ENCODE assay signal across 28 cellular contexts in the genomic region with DNA sequence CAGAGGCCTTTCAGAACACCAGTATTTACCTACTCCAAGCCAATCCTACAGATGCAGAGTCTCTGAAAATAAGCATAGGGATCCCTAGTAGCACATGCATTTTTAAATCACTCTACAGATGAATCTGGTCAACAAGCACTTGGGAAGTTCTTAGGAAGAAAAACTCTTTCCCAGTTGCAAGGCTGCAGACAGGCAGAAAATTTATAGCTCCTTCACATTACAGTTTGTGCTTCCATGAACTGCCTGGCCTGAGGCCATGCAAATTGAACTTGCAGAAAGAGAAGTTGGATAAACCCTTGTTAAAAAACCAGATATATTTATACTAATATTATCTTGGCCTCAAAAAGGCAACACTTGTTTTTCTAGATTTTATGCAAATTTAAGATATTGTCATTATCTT.
"Had no signal": no experiment of that assay in that cellular context is flagged by ENCODE, and none has a peak within 500 bp of the region (broad histone marks: within the 10 kb centered on the region; RNA-seq: fewer than 3 reads in every experiment).

No MANE protein-coding gene starts in this region.

- H3K9me3 ChIP-seq: mucosa of descending colon, neutrophil, ovary, right atrium auricular region, right lobe of liver, tibial nerve, uterus had no signal

- H3K27ac Mint-ChIP-seq: naive thymus-derived CD4-positive, alpha-beta T cell; natural killer cell treated with Interleukin-12 subunit alpha and Interleukin-12 subunit beta and Interleukin-15 and Interleukin-18, amount 100 ng/mL, for 72 hours; neural progenitor cell; progenitor cell of endocrine pancreas; stimulated activated memory B cell treated with anti-CD40 and anti-IgM and Interleukin-4, amounts not matched to agents 10 μg/mL and 1 μg/mL and 100 μg/mL, for 72 hours; stimulated activated naive CD8-positive, alpha-beta T cell treated with anti-CD3 and anti-CD28 coated beads, Interleukin-15, amount 100 ng/mL, for 72 hours; type B pancreatic cell had no signal

- H3K4me1 ChIP-seq: heart right ventricle, neural progenitor cell, right atrium auricular region, right lobe of liver, tibial nerve, uterus had no signal

- DNase-seq: heart right ventricle; islet precursor cell; midbrain; mucosa of descending colon; naive thymus-derived CD4-positive, alpha-beta T cell; occipital lobe; ovary; right lobe of liver; stimulated activated CD4-positive, alpha-beta T cell treated with anti-CD3 and anti-CD28 coated beads, Interleukin-1b, Interleukin-23, amount 100 ng/mL, for 48 hours; stimulated activated CD4-positive, alpha-beta T cell treated with anti-CD3 and anti-CD28 coated beads, Interleukin-2, amount 100 ng/mL, for 48 hours; stimulated activated CD4-positive, alpha-beta T cell treated with anti-CD3 and anti-CD28 coated beads, Interleukin-4, amount 100 ng/mL, for 4 hours; stimulated activated CD8-positive, alpha-beta memory T cell treated with anti-CD3 and anti-CD28 coated beads, Interleukin-4, amount 100 ng/mL, for 48 hours; stimulated activated naive CD4-positive, alpha-beta T cell treated with Interleukin-2 at 50 U/mL for 16 hours; stimulated activated naive CD8-positive, alpha-beta T cell treated with anti-CD3 and anti-CD28 coated beads, Interleukin-15, amount 100 ng/mL, for 72 hours; substantia nigra; uterus had no signal

- H3K27me3 Mint-ChIP-seq: naive thymus-derived CD4-positive, alpha-beta T cell; natural killer cell treated with Interleukin-12 subunit alpha and Interleukin-12 subunit beta and Interleukin-15 and Interleukin-18, amount 100 ng/mL, for 72 hours; progenitor cell of endocrine pancreas; stimulated activated memory B cell treated with anti-CD40 and anti-IgM and Interleukin-4, amounts not matched to agents 10 μg/mL and 1 μg/mL and 100 μg/mL, for 72 hours; stimulated activated naive CD8-positive, alpha-beta T cell treated with anti-CD3 and anti-CD28 coated beads, Interleukin-15, amount 100 ng/mL, for 72 hours had no signal

- H3K27ac ChIP-seq: heart right ventricle, hepatocyte, neural progenitor cell, neutrophil, ovary, right atrium auricular region, right lobe of liver, tibial nerve, uterus had no signal

- H3K36me3 Mint-ChIP-seq: naive thymus-derived CD4-positive, alpha-beta T cell; stimulated activated memory B cell treated with anti-CD40 and anti-IgM and Interleukin-4, amounts not matched to agents 10 μg/mL and 1 μg/mL and 100 μg/mL, for 72 hours had no signal

- H3K4me3 Mint-ChIP-seq: naive thymus-derived CD4-positive, alpha-beta T cell; natural killer cell treated with Interleukin-12 subunit alpha and Interleukin-12 subunit beta and Interleukin-15 and Interleukin-18, amount 100 ng/mL, for 72 hours; neural progenitor cell; stimulated activated memory B cell treated with anti-CD40 and anti-IgM and Interleukin-4, amounts not matched to agents 10 μg/mL and 1 μg/mL and 100 μg/mL, for 72 hours; stimulated activated naive CD8-positive, alpha-beta T cell treated with anti-CD3 and anti-CD28 coated beads, Interleukin-15, amount 100 ng/mL, for 72 hours; type B pancreatic cell had no signal

- H3K27me3 ChIP-seq: heart right ventricle, hepatocyte, neural progenitor cell, neutrophil, ovary, right atrium auricular region, right lobe of liver, tibial nerve, uterus had no signal

- ATAC-seq: heart right ventricle; left lobe of liver; mucosa of descending colon; naive thymus-derived CD4-positive, alpha-beta T cell; natural killer cell treated with Interleukin-12 subunit alpha and Interleukin-12 subunit beta and Interleukin-15 and Interleukin-18, amount 100 ng/mL, for 72 hours; right lobe of liver; stimulated activated memory B cell treated with anti-CD40 and anti-IgM and Interleukin-4, amounts not matched to agents 10 μg/mL and 1 μg/mL and 100 μg/mL, for 72 hours; stimulated activated naive CD8-positive, alpha-beta T cell treated with anti-CD3 and anti-CD28 coated beads, Interleukin-15, amount 100 ng/mL, for 72 hours had no signal

- H3K36me3 ChIP-seq: heart right ventricle, neural progenitor cell, neutrophil, ovary, right atrium auricular region, right lobe of liver, tibial nerve, uterus had no signal

- H3K4me1 Mint-ChIP-seq: naive thymus-derived CD4-positive, alpha-beta T cell; neural progenitor cell; stimulated activated memory B cell treated with anti-CD40 and anti-IgM and Interleukin-4, amounts not matched to agents 10 μg/mL and 1 μg/mL and 100 μg/mL, for 72 hours; stimulated activated naive CD8-positive, alpha-beta T cell treated with anti-CD3 and anti-CD28 coated beads, Interleukin-15, amount 100 ng/mL, for 72 hours had no signal

- H3K4me3 ChIP-seq: heart right ventricle, hepatocyte, lung, mucosa of descending colon, neural progenitor cell, ovary, right atrium auricular region, right lobe of liver, smooth muscle cell, tibial nerve, uterus had no signal
